11 cellular contexts compared by ENCODE assay signal in genomic region chr19:3458595-3459284, GRCh38. TPM values are rescaled to one million over a fixed set of nuclear protein-coding genes. Genes with fewer than 3 reads are reported as not detected.
DNase-seq lines count a peak whose midpoint lies in the region; ATAC-seq, FAIRE-seq and TF ChIP-seq lines count a peak whose summit lies in the region.
"Had no signal": no experiment of that assay in that cellular context is flagged by ENCODE, and none has a peak within 500 bp of the region (broad histone marks: within the 10 kb centered on the region; RNA-seq: fewer than 3 reads in every experiment).

No MANE protein-coding gene starts in this region.

- H3K4me1 ChIP-seq in endothelial cell of umbilical vein (ENCODE audit: control insufficient read depth, extremely low read depth, insufficient read depth, low read length) (peaks cover 26% of the 10 kb centered on the region), lung (ENCODE audit: control insufficient read depth in 2 of 2, insufficient read depth in 2 of 2, low read length in 2 of 2) (peaks cover 0 to 9% of the 10 kb centered on the region in 2 donors), stomach (peaks cover 36 to 73% (median 49%) of the 10 kb centered on the region in 4 donors)

- intact Hi-C loops in endothelial cell of umbilical vein (cut with micrococcal nuclease) (loop anchor here (1.0 to 2.0 kb wide), 3 partner anchors 7 to 92 kb away; partner anchors contain the start of gene NFIC), stomach (cut with DNase I; ENCODE audit: low total_unique reads) (no loop called here)

- no peak for TF ChIP-seq CTCF in endothelial cell of umbilical vein (IDR thresholded peaks at IDR 0.05; ENCODE audit: extremely low read depth in 1 of 2, insufficient read depth in 1 of 2, low read depth in 1 of 2, low read length in 2 of 2)
- TF ChIP-seq CTCF in lung (IDR thresholded peaks at IDR 0.05; ENCODE audit: control extremely low read depth, extremely low read depth), result no peak
- no peak for TF ChIP-seq CTCF in stomach (IDR thresholded peaks at IDR 0.05)

- no peak for DNase-seq in endothelial cell of umbilical vein (ENCODE audit: low read depth, low spot score)
- DNase-seq in lung (ENCODE audit: low spot score), result no peak
- no peak for DNase-seq in stomach
- DNase-seq in T-helper 2 cell, result no peak
- DNase-seq in activated T-cell treated with anti-CD3 and anti-CD28 coated beads, Interleukin-2, amount 50 U/mL, for 48 hours, result no peak
- no peak for DNase-seq in effector CD8-positive, alpha-beta T cell (lab: John Stamatoyannopoulos, UW)
- DNase-seq: Calu3 had no signal

- H3K79me2 ChIP-seq in endothelial cell of umbilical vein (ENCODE audit: control insufficient read depth, insufficient read depth, low read length), result peaks cover under 1% of the 10 kb centered on the region

- H3K9ac ChIP-seq in endothelial cell of umbilical vein (replicated peaks; ENCODE audit: extremely low read depth, insufficient read depth, low read length), result peak overlapping the region; percentile 64

- 59 to 69% methylated on average over 17 to 19 of the region's 19 CpGs for WGBS in lung, 2 donors
- WGBS in stomach, 5 donors, result 49 to 76% (median 66%) methylated on average over 14 to 19 of the region's 19 CpGs

- H3K27me3 ChIP-seq in endothelial cell of umbilical vein (ENCODE audit: control insufficient read depth in 2 of 2, insufficient read depth in 2 of 2, low read length in 2 of 2), result no peaks in the 10 kb centered on the region
- H3K27me3 ChIP-seq in lung (ENCODE audit: control insufficient read depth, insufficient read depth), result no peaks in the 10 kb centered on the region
- no peaks in the 10 kb centered on the region for H3K27me3 ChIP-seq in stomach

- dilution Hi-C loops in endothelial cell of umbilical vein (cut with MboI; ENCODE audit: extremely low pct_ligation_motif_present, low sequenced_read_pairs), result no loop called here

- POLR2A ChIA-PET in endothelial cell of umbilical vein (lab: Charles Lee), result no interaction called here

- no peak for TF ChIP-seq EP300 in Ishikawa (IDR thresholded peaks at IDR 0.05; ENCODE audit: borderline replicate concordance)
- no peak for TF ChIP-seq EP300 in stomach (IDR thresholded peaks at IDR 0.05)

- ATAC-seq in lung (ENCODE audit: insufficient read depth, low FRiP score) (no peak), HG02798 (IDR thresholded peaks at IDR 0.05; ENCODE audit: poor library complexity, unreplicated experiment) (no peak)

- no peaks in the 10 kb centered on the region for H4K20me1 ChIP-seq in endothelial cell of umbilical vein (replicated peaks; ENCODE audit: control insufficient read depth, extremely low read depth, insufficient read depth, low read length)

- H3K9me1 ChIP-seq in endothelial cell of umbilical vein (replicated peaks; ENCODE audit: control insufficient read depth, extremely low read depth, insufficient read depth, low read length), result no peaks in the 10 kb centered on the region

- TF ChIP-seq POLR2A in endothelial cell of umbilical vein (IDR thresholded peaks at IDR 0.05; ENCODE audit: low read depth, low read length) (no peak), stomach (IDR thresholded peaks at IDR 0.05) (no peak)

- H3K36me3 ChIP-seq in endothelial cell of umbilical vein (ENCODE audit: control insufficient read depth in 2 of 2, extremely low read depth in 1 of 2, insufficient read depth in 2 of 2, low read length in 2 of 2) (peaks cover 0 to 22% of the 10 kb centered on the region in 2 experiments), lung (ENCODE audit: control insufficient read depth in 2 of 2, insufficient read depth in 2 of 2, low read length in 2 of 2) (peaks cover 19 to 57% of the 10 kb centered on the region in 2 donors), stomach (peaks cover 65 to 91% (median 85%) of the 10 kb centered on the region in 4 donors)

- H3K27ac ChIP-seq in endothelial cell of umbilical vein (ENCODE audit: insufficient read depth, low read depth, low read length) (peak overlapping the region; percentile 82), lung (ENCODE audit: low read depth in 1 of 2, low read length in 1 of 2) (peak overlapping the region; percentile 68 to 89), stomach (peak overlapping the region; percentile 65 to 90 (median 79))

- BruUV-seq in endothelial cell of umbilical vein (replicated peaks; lab: Mats Ljungman, UMichigan), result TSS peak; percentile 89

- FAIRE-seq in endothelial cell of umbilical vein (lab: Jason Lieb, UNC), result no peak

- H3K9me3 ChIP-seq in endothelial cell of umbilical vein (replicated peaks; ENCODE audit: control insufficient read depth, insufficient read depth, low read length), result no peaks in the 10 kb centered on the region
- H3K9me3 ChIP-seq in lung (ENCODE audit: control insufficient read depth in 2 of 2, insufficient read depth in 1 of 2, low read length in 1 of 2), result no peaks in the 10 kb centered on the region
- no peaks in the 10 kb centered on the region for H3K9me3 ChIP-seq in stomach

- CTCF ChIA-PET in endothelial cell of umbilical vein (lab: Charles Lee), result interaction anchor here (0.7 to 1.8 kb wide), 9 partner anchors 11 to 154 kb away, joined by 3 to 7 read pairs (median 4); no protein-coding TSS in a partner anchor

- H3K4me2 ChIP-seq in endothelial cell of umbilical vein (ENCODE audit: insufficient read depth, low read length), result peak overlapping the region; percentile 2

- TF ChIP-seq RAD21 in Ishikawa (IDR thresholded peaks at IDR 0.05; ENCODE audit: low read depth), result no peak

- H3K4me3 ChIP-seq in endothelial cell of umbilical vein (replicated peaks in 1 of 3; ENCODE audit: insufficient read depth in 1 of 3, low read depth in 1 of 3, low read length in 3 of 3) (peak overlapping the region in 1 of 3 experiments; percentile 12), lung (no peak overlapping the region), stomach (no peak overlapping the region)

- no peak overlapping the region for H2AFZ ChIP-seq in endothelial cell of umbilical vein (ENCODE audit: low read depth, low read length)

TF ChIP-seq in Ishikawa, 13 proteins besides CTCF, POLR2A, EP300 and RAD21 (continues in another document):
- TF ChIP-seq TAF1 (IDR thresholded peaks at IDR 0.05; ENCODE audit: low read depth), result no peak

TF ChIP-seq in endothelial cell of umbilical vein, 7 proteins besides CTCF, POLR2A, EP300 and RAD21 (continues in another document):
- TF ChIP-seq FOS (IDR thresholded peaks at IDR 0.05; ENCODE audit: borderline replicate concordance, insufficient read depth, low read length) (no peak), POLR2AphosphoS5 (IDR thresholded peaks at IDR 0.05; ENCODE audit: insufficient read depth, low read depth, low read length) (peak; percentile 45)

RNA-seq across cellular contexts. Expression of gene SMIM24, which starts 21.6 kb away (rescaled TPM):
- total RNA-seq in endothelial cell of umbilical vein, result not detected in 2 replicates
- polyA plus RNA-seq in endothelial cell of umbilical vein, result not detected in 2 replicates
- polyA plus RNA-seq in endothelial cell of umbilical vein (2011; cell fraction: cytosol; rRNA removed), result not detected in 2 replicates
- polyA plus RNA-seq in endothelial cell of umbilical vein (2011; cell fraction: nucleus; rRNA removed), result 0.21 TPM in 1 of 2 replicates, not detected in the other
- not detected in 2 replicates for polyA plus RNA-seq in endothelial cell of umbilical vein (2012)
- polyA minus RNA-seq in endothelial cell of umbilical vein, result 1.2 TPM in 1 of 2 replicates, not detected in the other
- polyA minus RNA-seq in endothelial cell of umbilical vein (2011; cell fraction: cytosol; rRNA and poly(A)+ RNA removed), result not detected
- not detected in 2 replicates for polyA minus RNA-seq in endothelial cell of umbilical vein (2011; cell fraction: nucleus; rRNA and poly(A)+ RNA removed)
- under 1 TPM in 1 of 2 donors, not detected in 1; 0.15 TPM for total RNA-seq in lung
- polyA plus RNA-seq in lung, result under 1 TPM; 0.10 to 0.22 TPM
- total RNA-seq in stomach, result 100 to 1,000 TPM in 1 of 5 donors, 10 to 100 TPM in 1, 1 to 10 TPM in 2, not detected in 1; 1.4 to 178 (median 38.3) TPM
- 100 to 1,000 TPM in 1 of 3 donors, 10 to 100 TPM in 2; 14.1 to 116 (median 68.7) TPM for polyA plus RNA-seq in stomach
- total RNA-seq: activated T-helper 1 cell treated with anti-CD3 and anti-CD28 coated beads, Interleukin-12 subunit alpha, Interleukin-12 subunit beta, Interleukin-2, Interleukin-4 antibody, amounts not matched to agents 30 ng/mL and 10 ng/mL and 1 ng/mL, durations not matched to agents 14 hours and 24 hours and 36 hours; glomerular endothelial cell had no signal

RNA-seq across cellular contexts. Expression of gene SMIM44, which starts 24.5 kb away (rescaled TPM):
- total RNA-seq in endothelial cell of umbilical vein (not detected in 2 replicates), lung (not detected), stomach (not detected)
- polyA plus RNA-seq in endothelial cell of umbilical vein (not detected in 2 replicates), lung (not detected), stomach (1 to 10 TPM in 1 of 3 donors, not detected in 2; 2.7 TPM)
- not detected in 2 replicates for polyA plus RNA-seq in endothelial cell of umbilical vein (2011; cell fraction: cytosol; rRNA removed)
- polyA plus RNA-seq in endothelial cell of umbilical vein (2011; cell fraction: nucleus; rRNA removed), result not detected in 2 replicates
- not detected in 2 replicates for polyA plus RNA-seq in endothelial cell of umbilical vein (2012)
- not detected in 2 replicates for polyA minus RNA-seq in endothelial cell of umbilical vein
- not detected for polyA minus RNA-seq in endothelial cell of umbilical vein (2011; cell fraction: cytosol; rRNA and poly(A)+ RNA removed)
- polyA minus RNA-seq in endothelial cell of umbilical vein (2011; cell fraction: nucleus; rRNA and poly(A)+ RNA removed), result not detected in 2 replicates
- total RNA-seq: activated T-helper 1 cell treated with anti-CD3 and anti-CD28 coated beads, Interleukin-12 subunit alpha, Interleukin-12 subunit beta, Interleukin-2, Interleukin-4 antibody, amounts not matched to agents 30 ng/mL and 10 ng/mL and 1 ng/mL, durations not matched to agents 14 hours and 24 hours and 36 hours; Calu3; glomerular endothelial cell had no signal

RNA-seq across cellular contexts. Expression of gene DOHH, which starts 41.7 kb away (rescaled TPM):
- total RNA-seq in endothelial cell of umbilical vein (14.8 and 15.2 TPM in 2 replicates), lung (10 to 100 TPM in 1 of 2 donors, 1 to 10 TPM in 1; 7.8 to 18.5 TPM), stomach (10 to 100 TPM in 2 of 5 donors, 1 to 10 TPM in 1, under 1 TPM in 1, not detected in 1; 0.45 to 21.7 (median 11.1) TPM)
- polyA plus RNA-seq in endothelial cell of umbilical vein (8.0 and 8.7 TPM in 2 replicates), lung (10 to 100 TPM; 20.1 to 21.5 TPM), stomach (10 to 100 TPM; 10.7 to 14.1 (median 13.6) TPM)
- polyA plus RNA-seq in endothelial cell of umbilical vein (2011; cell fraction: cytosol; rRNA removed), result 4.9 and 8.5 TPM in 2 replicates
- 4.1 and 5.8 TPM in 2 replicates for polyA plus RNA-seq in endothelial cell of umbilical vein (2011; cell fraction: nucleus; rRNA removed)
- polyA plus RNA-seq in endothelial cell of umbilical vein (2012), result 11.1 and 12.9 TPM in 2 replicates
- polyA minus RNA-seq in endothelial cell of umbilical vein, result 3.8 and 5.0 TPM in 2 replicates
- polyA minus RNA-seq in endothelial cell of umbilical vein (2011; cell fraction: cytosol; rRNA and poly(A)+ RNA removed), result 17.2 TPM
- polyA minus RNA-seq in endothelial cell of umbilical vein (2011; cell fraction: nucleus; rRNA and poly(A)+ RNA removed), result 2.5 and 3.0 TPM in 2 replicates

RNA-seq across cellular contexts. Expression of gene FZR1, which starts 47.4 kb away (rescaled TPM):
- total RNA-seq in endothelial cell of umbilical vein (60.4 and 60.5 TPM in 2 replicates), lung (10 to 100 TPM; 35.7 to 45.8 TPM), stomach (100 to 1,000 TPM in 1 of 5 donors, 10 to 100 TPM in 3, 1 to 10 TPM in 1; 9.4 to 113 (median 31.9) TPM)
- polyA plus RNA-seq in endothelial cell of umbilical vein (35.9 and 45.0 TPM in 2 replicates), lung (10 to 100 TPM; 20.0 to 21.0 TPM), stomach (10 to 100 TPM; 10.5 to 17.2 (median 13.9) TPM)
- 29.1 and 36.7 TPM in 2 replicates for polyA plus RNA-seq in endothelial cell of umbilical vein (2011; cell fraction: cytosol; rRNA removed)
- polyA plus RNA-seq in endothelial cell of umbilical vein (2011; cell fraction: nucleus; rRNA removed), result 99.4 and 104 TPM in 2 replicates
- polyA plus RNA-seq in endothelial cell of umbilical vein (2012), result 48.6 and 54.3 TPM in 2 replicates
- polyA minus RNA-seq in endothelial cell of umbilical vein, result 22.6 and 36.2 TPM in 2 replicates
- 12.0 TPM for polyA minus RNA-seq in endothelial cell of umbilical vein (2011; cell fraction: cytosol; rRNA and poly(A)+ RNA removed)
- 28.3 and 47.8 TPM in 2 replicates for polyA minus RNA-seq in endothelial cell of umbilical vein (2011; cell fraction: nucleus; rRNA and poly(A)+ RNA removed)
